In genomic region chr7:100439244-100439643, GRCh38 we compare ENCODE assay signal across 10 cellular contexts. TPM values are rescaled to one million over a fixed set of nuclear protein-coding genes. Genes with fewer than 3 reads are reported as not detected.
A peak's percentile ranks its signal among the peaks of the same experiment; 100 is the strongest.
DNase-seq lines count a peak whose midpoint lies in the region; ATAC-seq and TF ChIP-seq lines count a peak whose summit lies in the region.
"Not testable (repeated sequence)": the region's sequence is repeated elsewhere in the genome, so short reads cannot be mapped to it uniquely, and the experiment has no call there.
"Had no signal": no experiment of that assay in that cellular context is flagged by ENCODE, and none has a peak within 500 bp of the region (broad histone marks: within the 10 kb centered on the region; RNA-seq: fewer than 3 reads in every experiment).

No MANE protein-coding gene starts in this region.

- H3K27me3 ChIP-seq in AG04450 (ENCODE audit: control insufficient read depth, insufficient read depth, low read length); IMR-90 (ENCODE audit: control insufficient read depth, insufficient read depth, low read length); lower lobe of right lung (ENCODE audit: low read depth); smooth muscle cell (ENCODE audit: low read depth): not testable (repeated sequence)

- peak overlapping the region; percentile 68 for H4K5ac ChIP-seq in IMR-90 (ENCODE audit: low read depth, low read length)

- CTCF ChIA-PET in AG04450 (lab: Charles Lee): interaction anchor here (0.7 kb wide), 1 partner anchor 30 kb away, joined by 3 read pairs; no protein-coding TSS in a partner anchor
- CTCF ChIA-PET in IMR-90 (lab: Yijun Ruan, JAX): interaction anchor here (0.6 to 1.1 kb wide), 3 partner anchors 10 to 13 kb away, joined by 3 to 4 read pairs (median 3); partner anchors contain the start of gene ZCWPW1

- not testable (repeated sequence) for H3K36me3 Mint-ChIP-seq in chondrocyte (ENCODE audit: low read depth); osteocyte (ENCODE audit: unreplicated experiment)

- intact Hi-C loops in IMR-90 (cut with micrococcal nuclease); lower lobe of right lung (cut with DNase I): not testable (repeated sequence)

- TF ChIP-seq CTCF in AG04450 (IDR thresholded peaks at IDR 0.05; ENCODE audit: low read depth, low read length); IMR-90 (conservative IDR thresholded peaks at IDR 0.05; ENCODE audit: low read depth, low read length); chondrocyte (IDR thresholded peaks at IDR 0.05); lower lobe of right lung (IDR thresholded peaks at IDR 0.05); osteocyte (IDR thresholded peaks at IDR 0.05); smooth muscle cell (IDR thresholded peaks at IDR 0.05; ENCODE audit: borderline replicate concordance, insufficient read depth, poor library complexity, severe bottlenecking): not testable (repeated sequence)

- in situ Hi-C loops in IMR-90 (cut with MboI; ENCODE audit: low sequenced_read_pairs): loop anchor here (25.0 kb wide), 1 partner anchor 673 kb away; no protein-coding TSS in a partner anchor

- H3K4ac ChIP-seq in IMR-90 (ENCODE audit: low read depth, low read length): peak overlapping the region; percentile 91

- POLR2A ChIA-PET in AG04450 (lab: Yijun Ruan, JAX): interaction anchor here (0.6 to 1.6 kb wide), 4 partner anchors 11 to 267 kb away, joined by 3 to 17 read pairs (median 5); partner anchors contain the start of genes POP7 and ZCWPW1
- POLR2A ChIA-PET in IMR-90 (lab: Charles Lee; ENCODE audit: unreplicated experiment): not testable (repeated sequence)

- H3K23ac ChIP-seq in IMR-90 (ENCODE audit: low read depth, low read length): not testable (repeated sequence)

- H3K4me1 Mint-ChIP-seq in chondrocyte (ENCODE audit: low read depth) (peaks cover 12% of the 10 kb centered on the region), osteocyte (ENCODE audit: unreplicated experiment) (peaks cover 22% of the 10 kb centered on the region)

- peak overlapping the region; percentile 94 for H2BK5ac ChIP-seq in IMR-90 (ENCODE audit: low read depth, low read length, poor library complexity, severe bottlenecking)

- H3K36me3 ChIP-seq in IMR-90 (ENCODE audit: control insufficient read depth, insufficient read depth, low read length); lower lobe of right lung; smooth muscle cell (ENCODE audit: low read depth): not testable (repeated sequence)

- 0 out of 2 replicates have a peak overlapping the region, but pooled peaks have one; percentile 2 for H3K4me2 ChIP-seq in IMR-90 (ENCODE audit: low read depth, low read length)
- not testable (repeated sequence) for H3K4me2 ChIP-seq in smooth muscle cell

- H2AK5ac ChIP-seq in IMR-90 (ENCODE audit: low read depth, low read length): peak overlapping the region; percentile 85

- not testable (repeated sequence) for H3K27me3 Mint-ChIP-seq in chondrocyte (ENCODE audit: low read depth); osteocyte (ENCODE audit: unreplicated experiment)

- peak overlapping the region; percentile 34 to 84; a peak in 3 of 4 replicates for H4K8ac ChIP-seq in IMR-90 (ENCODE audit: low read depth in 2 of 2, low read length in 2 of 2)

- H3K4me1 ChIP-seq in IMR-90 (ENCODE audit: control insufficient read depth, insufficient read depth, low read length) (peaks cover 12% of the 10 kb centered on the region), lower lobe of right lung (peaks cover 14% of the 10 kb centered on the region)
- not testable (repeated sequence) for H3K4me1 ChIP-seq in smooth muscle cell (ENCODE audit: low read depth)

- not testable (repeated sequence) for BruUV-seq in IMR-90 (replicated peaks; lab: Mats Ljungman, UMichigan)

- peak overlapping the region; percentile 65 for H2BK20ac ChIP-seq in IMR-90 (ENCODE audit: low read depth, low read length)

- H3K9me3 ChIP-seq in AG04450 (ENCODE audit: control insufficient read depth, insufficient read depth, low read length); IMR-90 (ENCODE audit: control insufficient read depth, insufficient read depth, low read length); lower lobe of right lung; smooth muscle cell (replicated peaks; ENCODE audit: low read depth): not testable (repeated sequence)

- not testable (repeated sequence) for DNase-seq in AG04450 (ENCODE audit: low read depth, low spot score); IMR-90; osteocyte (ENCODE audit: extremely low spot score, unreplicated experiment); smooth muscle cell (lab: John Stamatoyannopoulos, UW; ENCODE audit: unreplicated experiment)
- peak; percentile 2 for DNase-seq in activated T-cell treated with anti-CD3 and anti-CD28 coated beads, Interleukin-2, amount 50 U/mL, for 1 hour
- DNase-seq in chondrocyte (ENCODE audit: low spot score) (peak; percentile 11), lower lobe of right lung (peak; percentile 6)

- peak overlapping the region; percentile 30; the same call in 1 of the 2 replicates for H3K56ac ChIP-seq in IMR-90 (ENCODE audit: extremely low read depth, insufficient read depth, low read length)

- H3K27ac Mint-ChIP-seq in chondrocyte (ENCODE audit: unreplicated experiment) (peak overlapping the region; percentile 73), osteocyte (ENCODE audit: unreplicated experiment) (peak overlapping the region; percentile 72)

- H3K79me2 ChIP-seq in smooth muscle cell (ENCODE audit: low read depth): peaks cover 11% of the 10 kb centered on the region

- not testable (repeated sequence) for H3K9me3 Mint-ChIP-seq in chondrocyte (ENCODE audit: low read depth); osteocyte (ENCODE audit: unreplicated experiment)

- H3K79me1 ChIP-seq in IMR-90 (ENCODE audit: low read depth in 1 of 2, low read length in 2 of 2): peaks cover 8 to 26% of the 10 kb centered on the region in 2 experiments; a peak in 3 of 4 replicates

- not testable (repeated sequence) for TF ChIP-seq RAD21 in IMR-90 (IDR thresholded peaks at IDR 0.05; ENCODE audit: low read length)

- dilution Hi-C loops in IMR-90 (cut with HindIII; ENCODE audit: low sequenced_read_pairs, unreplicated experiment): not testable (repeated sequence)

- not testable (repeated sequence) for H3K4me3 Mint-ChIP-seq in chondrocyte (ENCODE audit: unreplicated experiment); osteocyte (ENCODE audit: unreplicated experiment)

- peaks cover 14% of the 10 kb centered on the region for H3K9me1 ChIP-seq in IMR-90 (ENCODE audit: insufficient read depth, low read length)

- not testable (repeated sequence) for TF ChIP-seq POLR2A in IMR-90 (IDR thresholded peaks at IDR 0.05; ENCODE audit: low read depth, low read length)

- H3K14ac ChIP-seq in IMR-90 (replicated peaks; ENCODE audit: low read depth, low read length): 0 out of 2 replicates have a peak overlapping the region, but pooled peaks have one; percentile 16

- H3K27ac ChIP-seq in AG04450 (ENCODE audit: low read depth, low read length): peak overlapping the region; percentile 96
- H3K27ac ChIP-seq in IMR-90 (ENCODE audit: insufficient read depth, low read length): peak overlapping the region; percentile 54
- H3K27ac ChIP-seq in lower lobe of right lung: not testable (repeated sequence)
- peak overlapping the region; percentile 54 for H3K27ac ChIP-seq in smooth muscle cell (ENCODE audit: low read depth)

- not testable (repeated sequence) for ATAC-seq in IMR-90 (ENCODE audit: low read depth); lower lobe of right lung

- peak overlapping the region; percentile 83; the same call in 2 of the 3 replicates for H2BK15ac ChIP-seq in IMR-90 (ENCODE audit: low read depth, low read length)

- H3K18ac ChIP-seq in IMR-90 (ENCODE audit: low read depth, low read length): peak overlapping the region; percentile 59

- not testable (repeated sequence) for H4K20me1 ChIP-seq in IMR-90 (ENCODE audit: insufficient read depth, low read length); smooth muscle cell (ENCODE audit: low read depth)

- H3K4me3 ChIP-seq in AG04450 (ENCODE audit: low read depth, low read length); IMR-90 (ENCODE audit: insufficient read depth, low read depth, low read length); lower lobe of right lung; smooth muscle cell: not testable (repeated sequence)

- H3F3A ChIP-seq in smooth muscle cell (ENCODE audit: low read depth): peaks cover 12% of the 10 kb centered on the region

- H2AFZ ChIP-seq in IMR-90 (replicated peaks; ENCODE audit: low read length, poor library complexity); smooth muscle cell (ENCODE audit: low read depth): not testable (repeated sequence)

- peak overlapping the region; percentile 0; the same call in 1 of the 2 replicates for H3K9ac ChIP-seq in IMR-90 (ENCODE audit: low read depth, low read length)
- H3K9ac ChIP-seq in smooth muscle cell (ENCODE audit: low read depth): not testable (repeated sequence)

- peak overlapping the region; percentile 97 for H4K91ac ChIP-seq in IMR-90 (ENCODE audit: insufficient read depth, low read depth, low read length)

- H2AK9ac ChIP-seq in IMR-90 (replicated peaks; ENCODE audit: low read depth, low read length, poor library complexity): not testable (repeated sequence)

- WGBS in IMR-90 (ENCODE audit: extremely low coverage in 2 of 2, insufficient read length in 1 of 2), 2 experiments: 84% methylated on average over 3 of the region's 7 CpGs; no CpG with 5 or more reads in 1 of the 2 experiments
- WGBS in smooth muscle cell (ENCODE audit: low lambda C conversion rate): 93% methylated on average over 7 of the region's 7 CpGs

- peak overlapping the region; percentile 83 for H2BK120ac ChIP-seq in IMR-90 (ENCODE audit: low read depth, low read length)

RNA-seq across cellular contexts. Expression of gene PPP1R35, which starts 2.9 kb away (rescaled TPM):
- 7.5 and 11.8 TPM in 2 replicates for polyA plus RNA-seq in AG04450 (2011; rRNA removed)
- 6.5 and 8.6 TPM in 2 replicates for polyA minus RNA-seq in AG04450 (2011; rRNA and poly(A)+ RNA removed)
- total RNA-seq in IMR-90 (2012; rRNA removed): 5.6 and 7.8 TPM in 2 replicates
- polyA plus RNA-seq in IMR-90 (2012; rRNA removed): 25.5 and 36.7 TPM in 2 replicates
- polyA plus RNA-seq in IMR-90 (2012; cell fraction: cytosol; rRNA removed): 19.4 and 32.1 TPM in 2 replicates
- 103 and 138 TPM in 2 replicates for polyA plus RNA-seq in IMR-90 (2012; cell fraction: nucleus; rRNA removed; ENCODE audit: low replicate concordance)
- 20.5 to 23.0 TPM (median 21.0 TPM) in 3 replicates for total RNA-seq in chondrocyte
- 24.5 TPM for total RNA-seq in lower lobe of right lung
- 22.8 and 32.1 TPM in 2 replicates for total RNA-seq in osteocyte
- 12.5 and 21.5 TPM in 2 replicates for total RNA-seq in smooth muscle cell
- polyA plus RNA-seq in smooth muscle cell: 41.6 and 46.0 TPM in 2 replicates

RNA-seq across cellular contexts. Expression of gene MEPCE, which starts 9.6 kb away (rescaled TPM):
- polyA plus RNA-seq in AG04450 (2011; rRNA removed) (9.1 and 10.1 TPM in 2 replicates), IMR-90 (2012; rRNA removed) (17.6 and 18.2 TPM in 2 replicates), smooth muscle cell (14.8 and 14.9 TPM in 2 replicates)
- polyA minus RNA-seq in AG04450 (2011; rRNA and poly(A)+ RNA removed): 15.6 and 19.4 TPM in 2 replicates
- total RNA-seq in IMR-90 (2012; rRNA removed) (20.3 and 22.9 TPM in 2 replicates), chondrocyte (30.9 to 39.1 TPM (median 31.8 TPM) in 3 replicates), lower lobe of right lung (36.3 TPM), osteocyte (50.0 and 50.1 TPM in 2 replicates), smooth muscle cell (19.7 and 20.3 TPM in 2 replicates)
- 13.7 and 14.6 TPM in 2 replicates for polyA plus RNA-seq in IMR-90 (2012; cell fraction: cytosol; rRNA removed)
- polyA plus RNA-seq in IMR-90 (2012; cell fraction: nucleus; rRNA removed; ENCODE audit: low replicate concordance): 23.5 and 26.5 TPM in 2 replicates

RNA-seq across cellular contexts. Expression of gene ZCWPW1, which starts 10.7 kb away (rescaled TPM):
- polyA plus RNA-seq in AG04450 (2011; rRNA removed) (0.89 and 1.5 TPM in 2 replicates), IMR-90 (2012; rRNA removed) (0.76 and 1.3 TPM in 2 replicates), smooth muscle cell (3.8 and 3.9 TPM in 2 replicates)
- 0.83 and 0.97 TPM in 2 replicates for polyA minus RNA-seq in AG04450 (2011; rRNA and poly(A)+ RNA removed)
- total RNA-seq in IMR-90 (2012; rRNA removed) (0.56 and 0.72 TPM in 2 replicates), chondrocyte (2.3 to 3.8 TPM (median 2.6 TPM) in 3 replicates), lower lobe of right lung (4.9 TPM), osteocyte (4.4 and 5.0 TPM in 2 replicates), smooth muscle cell (0.27 and 5.3 TPM in 2 replicates)
- polyA plus RNA-seq in IMR-90 (2012; cell fraction: cytosol; rRNA removed): 0.37 and 0.51 TPM in 2 replicates
- 1.3 and 2.5 TPM in 2 replicates for polyA plus RNA-seq in IMR-90 (2012; cell fraction: nucleus; rRNA removed; ENCODE audit: low replicate concordance)

RNA-seq across cellular contexts. Expression of gene SPACDR, which starts 24.8 kb away (rescaled TPM):
- polyA plus RNA-seq in AG04450 (2011; rRNA removed): 0.76 and 1.3 TPM in 2 replicates
- polyA minus RNA-seq in AG04450 (2011; rRNA and poly(A)+ RNA removed): 0.32 and 0.43 TPM in 2 replicates
- total RNA-seq in IMR-90 (2012; rRNA removed): 0.54 and 1.1 TPM in 2 replicates
- polyA plus RNA-seq in IMR-90 (2012; rRNA removed): 1.3 and 2.1 TPM in 2 replicates
- 2.3 and 3.1 TPM in 2 replicates for polyA plus RNA-seq in IMR-90 (2012; cell fraction: cytosol; rRNA removed)
- polyA plus RNA-seq in IMR-90 (2012; cell fraction: nucleus; rRNA removed; ENCODE audit: low replicate concordance): 8.7 and 10.3 TPM in 2 replicates
- 0.42 to 0.87 TPM in 2 of 3 replicates, not detected in the other for total RNA-seq in chondrocyte
- 1.7 TPM for total RNA-seq in lower lobe of right lung
- 0.46 TPM in 1 of 2 replicates, not detected in the other for total RNA-seq in osteocyte
- total RNA-seq in smooth muscle cell: not detected in 2 replicates
- polyA plus RNA-seq in smooth muscle cell: 0.58 and 2.2 TPM in 2 replicates
- total RNA-seq: Daoy, G401, LHCN-M2 had no signal

RNA-seq across cellular contexts. Expression of gene TSC22D4, which starts 39.8 kb away (rescaled TPM):
- polyA plus RNA-seq in AG04450 (2011; rRNA removed) (10.2 and 11.3 TPM in 2 replicates), IMR-90 (2012; rRNA removed) (29.9 and 32.4 TPM in 2 replicates), smooth muscle cell (46.9 and 51.1 TPM in 2 replicates)
- 9.5 and 10.8 TPM in 2 replicates for polyA minus RNA-seq in AG04450 (2011; rRNA and poly(A)+ RNA removed)
- total RNA-seq in IMR-90 (2012; rRNA removed) (9.3 and 10.0 TPM in 2 replicates), chondrocyte (24.0 to 34.1 TPM (median 33.0 TPM) in 3 replicates), lower lobe of right lung (53.6 TPM), osteocyte (46.8 and 46.9 TPM in 2 replicates), smooth muscle cell (14.5 and 20.0 TPM in 2 replicates)
- polyA plus RNA-seq in IMR-90 (2012; cell fraction: cytosol; rRNA removed): 30.1 and 48.3 TPM in 2 replicates
- 39.6 and 90.8 TPM in 2 replicates for polyA plus RNA-seq in IMR-90 (2012; cell fraction: nucleus; rRNA removed; ENCODE audit: low replicate concordance)
